18 cellular contexts compared by ENCODE assay signal in the genomic region with DNA sequence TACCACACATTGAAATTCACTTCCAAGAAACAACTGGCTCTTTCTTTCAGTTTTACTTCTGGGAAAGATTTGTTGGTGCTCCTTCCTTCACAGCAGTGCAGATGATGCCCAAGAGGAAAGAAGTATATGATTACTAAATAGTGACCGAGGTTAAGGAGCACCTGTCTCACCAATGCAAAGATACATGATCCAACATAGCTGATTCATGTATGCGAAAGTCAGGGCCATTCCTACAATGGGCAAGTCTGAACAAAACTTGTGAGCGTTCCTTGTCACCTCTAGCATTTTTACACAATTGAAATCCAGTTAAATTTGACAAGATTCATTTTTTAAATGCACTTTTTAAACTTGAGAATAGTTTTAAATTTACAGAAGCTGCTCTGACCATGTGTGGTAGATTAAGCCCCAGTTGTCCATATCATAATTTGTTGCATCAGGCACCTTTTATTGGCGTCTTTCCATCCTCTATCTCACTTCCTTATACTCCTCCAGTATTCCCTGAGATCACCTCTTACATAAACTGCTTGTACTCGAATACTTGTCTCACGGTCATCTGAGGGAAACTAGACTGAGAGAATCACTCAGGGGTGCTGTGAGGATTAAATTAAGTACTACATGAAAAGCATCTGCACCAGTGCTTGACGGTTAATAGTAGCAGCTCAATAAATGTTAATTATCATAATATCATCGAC.
"Had no signal": no experiment of that assay in that cellular context is flagged by ENCODE, and none has a peak within 500 bp of the region (broad histone marks: within the 10 kb centered on the region; RNA-seq: fewer than 3 reads in every experiment).

No MANE protein-coding gene starts in this region.

- H3K27me3 ChIP-seq: colonic mucosa, right lobe of liver, suprapubic skin, upper lobe of left lung had no signal

- DNase-seq: activated CD4-positive, alpha-beta memory T cell treated with anti-CD3 and anti-CD28 coated beads for 36 hours; activated CD4-positive, alpha-beta T cell treated with anti-CD3 and anti-CD28 coated beads for 1 hour; activated effector memory CD4-positive, alpha-beta T cell treated with anti-CD3 and anti-CD28 coated beads, Interleukin-2, amount 50 U/mL, for 16 hours; activated T-cell treated with anti-CD3 and anti-CD28 coated beads, Interleukin-2, amount 50 U/mL, for 4 hours; anterior cingulate cortex; colonic mucosa; foreskin fibroblast; head of caudate nucleus; occipital lobe; right lobe of liver; stimulated activated naive CD4-positive, alpha-beta T cell treated with Interleukin-2 at 50 U/mL for 16 hours; T-helper 9 cell; upper lobe of left lung had no signal

- ATAC-seq: activated naive CD4-positive, alpha-beta T cell treated with anti-CD3 and anti-CD28 coated beads, Interleukin-2, amount 50 U/mL, for 72 hours; activated T-cell treated with anti-CD3 and anti-CD28 coated beads, Interleukin-2, amount 50 U/mL, for 4 hours; left lobe of liver; natural killer cell treated with Interleukin-12 subunit alpha and Interleukin-12 subunit beta and Interleukin-15 and Interleukin-18, amount 100 ng/mL, for 72 hours; right lobe of liver had no signal

- H3K36me3 ChIP-seq: colonic mucosa, prostate gland, right lobe of liver, suprapubic skin, upper lobe of left lung had no signal

- H3K27ac ChIP-seq: colonic mucosa, prostate gland, right lobe of liver, upper lobe of left lung had no signal

- H3K9me3 ChIP-seq: colonic mucosa, prostate gland, right lobe of liver, suprapubic skin, upper lobe of left lung had no signal

- H3K4me1 ChIP-seq: colonic mucosa, prostate gland, right lobe of liver, upper lobe of left lung had no signal

- H3K4me3 ChIP-seq: colonic mucosa, prostate gland, right lobe of liver, suprapubic skin, upper lobe of left lung had no signal
